In genomic region chr7:7105800-7106582, GRCh38 we compare ENCODE assay signal across 2 cellular contexts.
TF ChIP-seq lines count a peak whose summit lies in the region.

No MANE protein-coding gene starts in this region.

TF ChIP-seq in HCT116, 20 proteins besides CTCF, POLR2A, EP300 and RAD21:
- TF ChIP-seq REST (IDR thresholded peaks at IDR 0.05; ENCODE audit: low read depth) (no peak), ATF3 (IDR thresholded peaks at IDR 0.05) (no peak), ZFX (IDR thresholded peaks at IDR 0.05) (no peak), EZH2phosphoT487 (IDR thresholded peaks at IDR 0.05; ENCODE audit: borderline replicate concordance) (no peak), YY1 (IDR thresholded peaks at IDR 0.05; ENCODE audit: extremely low read depth, insufficient replicate concordance, low read depth, low read length) (no peak), MAX (IDR thresholded peaks at IDR 0.05) (no peak), SP1 (IDR thresholded peaks at IDR 0.05; ENCODE audit: low read depth) (no peak), JUND (IDR thresholded peaks at IDR 0.05) (no peak), SIN3A (IDR thresholded peaks at IDR 0.05; ENCODE audit: low read depth) (no peak), FOSL1 (IDR thresholded peaks at IDR 0.05; ENCODE audit: low read depth) (no peak), POLR2AphosphoS5 (IDR thresholded peaks at IDR 0.05; ENCODE audit: low read depth, low read length) (no peak)

TF ChIP-seq in K562, 482 proteins besides CTCF, POLR2A, EP300 and RAD21:
- TF ChIP-seq CHAMP1 (IDR thresholded peaks at IDR 0.05): 0 out of 2 replicates have a peak, but pooled peaks have one; percentile 35
- TF ChIP-seq AFF1 (IDR thresholded peaks at IDR 0.05; ENCODE audit: low read depth in 1 of 2, partially characterized antibody in 2 of 2): peak in 1 of 2 experiments; percentile 72
- TF ChIP-seq KDM2B (CRISPR knock-in tag; IDR thresholded peaks at IDR 0.05): no peak
- TF ChIP-seq GATAD2B (IDR thresholded peaks at IDR 0.05; ENCODE audit: borderline replicate concordance): peak; percentile 25; the same call in 1 of the 2 replicates
- TF ChIP-seq NFIC (IDR thresholded peaks at IDR 0.05): peak; percentile 49; the same call in 1 of the 2 replicates
- TF ChIP-seq ZNF384 (IDR thresholded peaks at IDR 0.05; ENCODE audit: low read depth, low read length): peak; percentile 71
- no peak for TF ChIP-seq KDM5B (IDR thresholded peaks at IDR 0.05; ENCODE audit: insufficient replicate concordance, low read depth, low read length)
- peak; percentile 77; the same call in 1 of the 2 replicates for TF ChIP-seq ZNF512 (tag; IDR thresholded peaks at IDR 0.05)
